ENCODE assay signal across 9 cellular contexts in the genomic region with DNA sequence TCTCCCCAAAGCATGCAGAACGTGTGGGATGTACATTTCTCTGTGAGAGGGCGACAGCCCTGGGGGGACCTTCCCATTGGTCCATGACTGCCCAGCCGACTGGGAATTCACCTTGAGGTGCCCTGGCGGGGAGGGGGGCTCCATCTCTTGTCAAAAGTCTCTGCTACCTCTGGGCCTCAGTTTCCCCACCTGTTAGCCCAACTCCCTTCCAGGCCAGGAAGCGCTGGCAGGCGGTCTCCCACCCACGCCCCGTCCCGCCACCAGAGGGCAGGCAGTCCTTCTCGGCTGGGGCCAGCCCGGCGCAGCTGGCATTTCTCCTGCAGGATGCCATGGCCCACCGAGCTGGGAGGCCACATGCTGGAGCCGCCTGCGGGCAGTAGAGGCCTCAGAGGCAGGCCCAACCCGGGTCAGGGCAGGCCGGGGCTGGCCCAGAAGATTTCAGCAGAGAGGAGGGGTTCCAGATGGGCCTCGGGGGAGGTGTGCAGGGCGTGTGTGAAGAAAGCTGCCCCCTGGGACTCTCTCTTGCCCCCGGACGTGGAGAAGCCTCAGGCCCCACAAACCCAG. TPM values are rescaled to one million over a fixed set of nuclear protein-coding genes. Genes with fewer than 3 reads are reported as not detected.
DNase-seq lines count a peak whose midpoint lies in the region; ATAC-seq, FAIRE-seq and TF ChIP-seq lines count a peak whose summit lies in the region.
"Had no signal": no experiment of that assay in that cellular context is flagged by ENCODE, and none has a peak within 500 bp of the region (broad histone marks: within the 10 kb centered on the region; RNA-seq: fewer than 3 reads in every experiment).

No MANE protein-coding gene starts in this region.

- no peaks in the 10 kb centered on the region for H3K36me3 Mint-ChIP-seq in activated CD4-positive, alpha-beta T cell treated with anti-CD3 and anti-CD28 coated beads, Interleukin-2, amount 10 ng/mL, durations not matched to agents 24 days and 14 days (ENCODE audit: low read depth)

- H3K4me3 ChIP-seq in dorsolateral prefrontal cortex (no peak overlapping the region), tibial artery (no peak overlapping the region)

- no peaks in the 10 kb centered on the region for H3K27me3 ChIP-seq in dorsolateral prefrontal cortex
- H3K27me3 ChIP-seq in tibial artery: peaks cover 0 to 36% of the 10 kb centered on the region in 2 donors

- no peak for ATAC-seq in GM19455 (IDR thresholded peaks at IDR 0.05; ENCODE audit: unreplicated experiment)

- TF ChIP-seq CTCF in dorsolateral prefrontal cortex (IDR thresholded peaks at IDR 0.05 in 54 of 56, conservative IDR thresholded peaks at IDR 0.05 in 2 of 56; ENCODE audit: low read depth in 1 of 56, partially characterized antibody in 56 of 56): peak in 54 of 56 donors; percentile 32 to 71 (median 58)
- peak; percentile 59 to 61 for TF ChIP-seq CTCF in tibial artery (IDR thresholded peaks at IDR 0.05)

- H3K36me3 ChIP-seq in tibial artery: no peaks in the 10 kb centered on the region

- H3K27me3 Mint-ChIP-seq in activated CD4-positive, alpha-beta T cell treated with anti-CD3 and anti-CD28 coated beads, Interleukin-2, amount 10 ng/mL, durations not matched to agents 24 days and 14 days: peaks cover 2% of the 10 kb centered on the region

- H3K4me1 Mint-ChIP-seq in activated CD4-positive, alpha-beta T cell treated with anti-CD3 and anti-CD28 coated beads, Interleukin-2, amount 10 ng/mL, durations not matched to agents 24 days and 14 days: peaks cover 64% of the 10 kb centered on the region

- in situ Hi-C loops in G401 (cut with HindIII; ENCODE audit: low sequenced_read_pairs): no loop called here

- FAIRE-seq in GM19239 (lab: Jason Lieb, UNC): no peak

- peak overlapping the region; percentile 100 for H3K27ac Mint-ChIP-seq in activated CD4-positive, alpha-beta T cell treated with anti-CD3 and anti-CD28 coated beads, Interleukin-2, amount 10 ng/mL, durations not matched to agents 24 days and 14 days

- H3K9me3 Mint-ChIP-seq in activated CD4-positive, alpha-beta T cell treated with anti-CD3 and anti-CD28 coated beads, Interleukin-2, amount 10 ng/mL, durations not matched to agents 24 days and 14 days: no peaks in the 10 kb centered on the region

- H3K4me1 ChIP-seq in tibial artery: peaks cover 0 to 35% (median 21%) of the 10 kb centered on the region in 4 donors

- DNase-seq in G401 (ENCODE audit: low spot score): peak; percentile 29
- peak; percentile 20 for DNase-seq in MV-4-11 (lab: John Stamatoyannopoulos, UW)
- DNase-seq in activated CD4-positive, alpha-beta T cell treated with anti-CD3 and anti-CD28 coated beads, Interleukin-2, amount 10 ng/mL, durations not matched to agents 24 days and 14 days: peak; percentile 89
- DNase-seq in dorsolateral prefrontal cortex: peak in 5 of 10 donors; percentile 30 to 69 (median 37)
- peak; percentile 48 for DNase-seq in medulla oblongata (ENCODE audit: extremely low spot score)
- DNase-seq in tibial artery: no peak
- no peak for DNase-seq in GM19239 (ENCODE audit: insufficient read length, low spot score)

- intact Hi-C loops in activated CD4-positive, alpha-beta T cell treated with anti-CD3 and anti-CD28 coated beads, Interleukin-2, amount 10 ng/mL, durations not matched to agents 24 days and 14 days (cut with micrococcal nuclease): no loop called here
- intact Hi-C loops in dorsolateral prefrontal cortex (cut with DNase I) (loop anchor here in 1 of 2 donors (5.0 kb wide), 1 partner anchor 58 kb away; no protein-coding TSS in a partner anchor), tibial artery (cut with DNase I; ENCODE audit: low total_unique reads) (no loop called here)

- H3K9me3 ChIP-seq in tibial artery: no peaks in the 10 kb centered on the region

- H3K4me3 Mint-ChIP-seq in activated CD4-positive, alpha-beta T cell treated with anti-CD3 and anti-CD28 coated beads, Interleukin-2, amount 10 ng/mL, durations not matched to agents 24 days and 14 days: peak overlapping the region; percentile 92

- no peak overlapping the region for H3K27ac ChIP-seq in dorsolateral prefrontal cortex
- no peak overlapping the region for H3K27ac ChIP-seq in tibial artery

RNA-seq across cellular contexts. Expression of gene CD7, which starts 16.6 kb away (rescaled TPM):
- total RNA-seq in G401 (2014; rRNA removed; shearing (Covaris generic)): 3.8 and 26.3 TPM in 2 replicates
- total RNA-seq in activated CD4-positive, alpha-beta T cell treated with anti-CD3 and anti-CD28 coated beads, Interleukin-2, amount 10 ng/mL, durations not matched to agents 24 days and 14 days: 413 and 415 TPM in 2 replicates
- 1 to 10 TPM in 24 of 120 experiments, under 1 TPM in 50, not detected in 46; 0.24 to 2.2 (median 0.71) TPM for total RNA-seq in dorsolateral prefrontal cortex

RNA-seq across cellular contexts. Expression of gene CSNK1D, which starts 27.3 kb away (rescaled TPM):
- 83.1 and 87.7 TPM in 2 replicates for total RNA-seq in G401 (2014; rRNA removed; shearing (Covaris generic))
- total RNA-seq in activated CD4-positive, alpha-beta T cell treated with anti-CD3 and anti-CD28 coated beads, Interleukin-2, amount 10 ng/mL, durations not matched to agents 24 days and 14 days: 137 and 146 TPM in 2 replicates
- total RNA-seq in dorsolateral prefrontal cortex: 100 to 1,000 TPM in 117 of 120 experiments, 10 to 100 TPM in 3; 96.2 to 160 (median 125) TPM

RNA-seq across cellular contexts. Expression of gene SECTM1, which starts 32.8 kb away (rescaled TPM):
- total RNA-seq in G401 (2014; rRNA removed; shearing (Covaris generic)): 3.1 and 10.5 TPM in 2 replicates
- 4.3 and 4.6 TPM in 2 replicates for total RNA-seq in activated CD4-positive, alpha-beta T cell treated with anti-CD3 and anti-CD28 coated beads, Interleukin-2, amount 10 ng/mL, durations not matched to agents 24 days and 14 days
- total RNA-seq in dorsolateral prefrontal cortex: 10 to 100 TPM in 3 of 120 experiments, 1 to 10 TPM in 85, under 1 TPM in 30, not detected in 2; 0.33 to 16.8 (median 1.9) TPM

RNA-seq across cellular contexts. Expression of gene TEX19, which starts 58.3 kb away (rescaled TPM):
- total RNA-seq in G401 (2014; rRNA removed; shearing (Covaris generic)): 5.5 and 5.7 TPM in 2 replicates
- total RNA-seq in activated CD4-positive, alpha-beta T cell treated with anti-CD3 and anti-CD28 coated beads, Interleukin-2, amount 10 ng/mL, durations not matched to agents 24 days and 14 days: 0.09 TPM in 2 replicates
- total RNA-seq in dorsolateral prefrontal cortex: not detected
- total RNA-seq: activated CD8-positive, alpha-beta memory T cell treated with anti-CD3 and anti-CD28 coated beads for 36 hours had no signal

Comparison
In these comparisons a context has a peak if more than half of its experiments do, and no peak if none do; other contexts are left out.
1. DNase-seq: peak in G401 (single experiment), MV-4-11 (single experiment), activated CD4-positive, alpha-beta T cell treated with anti-CD3 and anti-CD28 coated beads, Interleukin-2, amount 10 ng/mL, durations not matched to agents 24 days and 14 days (single experiment) and medulla oblongata (single experiment); none in tibial artery (0 of 2) and GM19239 (single experiment).
2. RNA of gene CD7, which starts 16.6 kb away (total RNA-seq): 413 to 415 TPM in activated CD4-positive, alpha-beta T cell treated with anti-CD3 and anti-CD28 coated beads, Interleukin-2, amount 10 ng/mL, durations not matched to agents 24 days and 14 days; 3.8 to 26.3 TPM in G401 and 0.24 to 2.2 TPM in dorsolateral prefrontal cortex; every median in the first group is over 10 times any median in the second.